In the genomic region with DNA sequence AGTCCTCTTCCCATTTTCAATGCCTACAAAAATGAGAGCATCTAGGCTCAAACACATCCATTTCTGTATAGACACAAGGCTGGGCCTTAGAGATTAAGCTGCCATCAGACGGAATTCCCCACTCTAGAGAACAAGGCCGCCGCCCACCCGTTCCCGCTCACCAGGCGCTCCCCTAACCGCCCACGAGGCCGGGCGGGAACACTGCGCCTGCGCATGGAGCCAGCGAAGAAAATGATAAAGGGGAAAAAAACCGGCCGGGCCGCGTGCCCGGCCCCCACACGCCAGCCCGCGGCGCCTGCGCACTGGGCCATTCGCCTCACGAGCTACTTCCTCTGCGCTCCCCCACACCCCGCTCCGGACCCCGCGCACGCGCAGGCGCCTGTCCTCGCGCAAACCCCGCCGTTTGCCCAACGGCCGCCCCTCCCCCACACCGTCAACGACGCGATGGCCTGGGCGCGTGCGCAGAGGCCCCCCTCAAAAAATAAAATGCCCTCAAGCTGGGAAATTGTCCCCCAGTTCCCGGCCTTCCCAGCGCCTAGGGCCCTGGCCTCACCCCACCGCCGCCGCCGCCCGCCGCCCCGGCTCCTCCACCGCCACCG, we compare ENCODE assay signal across 8 cellular contexts. TPM values are rescaled to one million over a fixed set of nuclear protein-coding genes. Genes with fewer than 3 reads are reported as not detected.
DNase-seq lines count a peak whose midpoint lies in the region; ATAC-seq and TF ChIP-seq lines count a peak whose summit lies in the region.

No MANE protein-coding gene starts in this region.

- H3K27ac ChIP-seq in AG04450 (ENCODE audit: low read depth, low read length), result peak overlapping the region; percentile 77
- H3K27ac ChIP-seq in ectodermal cell (ENCODE audit: insufficient read depth, low read depth, low read length, poor library complexity, severe bottlenecking), result peak overlapping the region; percentile 99
- peak overlapping the region; percentile 99 to 100 for H3K27ac ChIP-seq in lung (ENCODE audit: low read depth in 1 of 2, low read length in 1 of 2)

- WGBS in ectodermal cell, 2 experiments, result 0% methylated on average over 57 of the region's 57 CpGs
- 0% methylated on average over 36 to 57 of the region's 57 CpGs for WGBS in lung, 2 donors

- H3K4me1 ChIP-seq in ectodermal cell (ENCODE audit: control insufficient read depth, insufficient read depth, low read length), result peaks cover 12% of the 10 kb centered on the region
- H3K4me1 ChIP-seq in lung (ENCODE audit: control insufficient read depth in 2 of 2, insufficient read depth in 2 of 2, low read length in 2 of 2), result peaks cover 4 to 9% of the 10 kb centered on the region in 2 donors

- H3K36me3 ChIP-seq in ectodermal cell (ENCODE audit: control insufficient read depth, insufficient read depth, low read length) (peaks cover 35% of the 10 kb centered on the region), lung (ENCODE audit: control insufficient read depth in 2 of 2, insufficient read depth in 2 of 2, low read length in 2 of 2) (peaks cover 26 to 27% of the 10 kb centered on the region in 2 donors)

- H3K9me3 ChIP-seq in AG04450 (ENCODE audit: control insufficient read depth, insufficient read depth, low read length), result no peaks in the 10 kb centered on the region; the same call in 1 of the 2 replicates
- no peaks in the 10 kb centered on the region for H3K9me3 ChIP-seq in ectodermal cell (ENCODE audit: control insufficient read depth, low read length)
- no peaks in the 10 kb centered on the region for H3K9me3 ChIP-seq in lung (ENCODE audit: control insufficient read depth in 2 of 2, insufficient read depth in 1 of 2, low read length in 1 of 2)

- H3K27me3 ChIP-seq in AG04450 (ENCODE audit: control insufficient read depth, insufficient read depth, low read length) (no peaks in the 10 kb centered on the region), ectodermal cell (ENCODE audit: control insufficient read depth, insufficient read depth, low read length, poor library complexity, severe bottlenecking) (no peaks in the 10 kb centered on the region), lung (ENCODE audit: control insufficient read depth, insufficient read depth) (no peaks in the 10 kb centered on the region)

- CTCF ChIA-PET in AG04450 (lab: Charles Lee), result interaction anchor here (0.6 to 1.1 kb wide), 5 partner anchors 20 to 593 kb away, joined by 3 to 5 read pairs (median 4); a partner anchor contains a TSS

- H3K4me3 ChIP-seq in AG04450 (ENCODE audit: low read depth, low read length) (peak overlapping the region; percentile 65), ectodermal cell (ENCODE audit: insufficient read depth, low read depth, low read length) (peak overlapping the region; percentile 88), lung (peak overlapping the region; percentile 85)

- POLR2A ChIA-PET in AG04450 (lab: Yijun Ruan, JAX), result interaction anchor here (0.5 to 1.4 kb wide), 12 partner anchors 9 to 597 kb away, joined by 3 to 14 read pairs (median 6); a partner anchor contains a TSS

- ATAC-seq in GM19324 (IDR thresholded peaks at IDR 0.05; ENCODE audit: low FRiP score, unreplicated experiment), result peak; percentile 35
- peak; percentile 39 for ATAC-seq in lung (ENCODE audit: insufficient read depth, low FRiP score)

- DNase-seq in AG04450 (ENCODE audit: low read depth, low spot score) (peak; percentile 89), HT1080 (ENCODE audit: low read depth) (peak; percentile 95), NK-92 (lab: John Stamatoyannopoulos, UW; ENCODE audit: unreplicated experiment) (peak; percentile 81), lung (ENCODE audit: low spot score) (peak; percentile 96)
- peak; percentile 91 to 99 for DNase-seq in activated CD8-positive, alpha-beta memory T cell treated with anti-CD3 and anti-CD28 coated beads for 1 hour (ENCODE audit: extremely low read depth in 1 of 2, low read depth in 1 of 2)
- peak; percentile 95 to 99 (median 96) for DNase-seq in stimulated activated CD4-positive, alpha-beta T cell treated with anti-CD3 and anti-CD28 coated beads, TNF-alpha, amount 100 ng/mL, for 1 hour (ENCODE audit: low read depth in 3 of 3, low spot score in 1 of 3)

- TF ChIP-seq CTCF in AG04450 (IDR thresholded peaks at IDR 0.05; ENCODE audit: low read depth, low read length) (no peak), lung (IDR thresholded peaks at IDR 0.05; ENCODE audit: control extremely low read depth, extremely low read depth) (no peak)

RNA-seq across cellular contexts. Expression of a gene that starts 0.5 kb away (rescaled TPM):
- polyA plus RNA-seq in AG04450 (2011; rRNA removed) (281 and 316 TPM in 2 replicates), lung (100 to 1,000 TPM; 169 to 185 TPM)
- polyA minus RNA-seq in AG04450 (2011; rRNA and poly(A)+ RNA removed), result 325 and 332 TPM in 2 replicates
- total RNA-seq in HT1080 (2014; rRNA removed; shearing (Covaris generic)), result 419 and 531 TPM in 2 replicates
- polyA plus RNA-seq in HT1080 (2015; cell fraction: cytosol; rRNA removed), result 336 and 373 TPM in 2 replicates
- 497 and 507 TPM in 2 replicates for polyA plus RNA-seq in HT1080 (2015; cell fraction: nucleus; rRNA removed)
- 894 TPM for polyA plus RNA-seq in ectodermal cell (2013, experiment 1 of 4)
- polyA plus RNA-seq in ectodermal cell (2013, experiment 2 of 4), result 733 TPM
- 568 TPM for polyA plus RNA-seq in ectodermal cell (2013, experiment 3 of 4)
- polyA plus RNA-seq in ectodermal cell (2013, experiment 4 of 4), result 599 TPM
- 100 to 1,000 TPM; 233 to 298 TPM for total RNA-seq in lung

RNA-seq across cellular contexts. Expression of a gene that starts 17.7 kb away (rescaled TPM):
- polyA plus RNA-seq in AG04450 (2011; rRNA removed), result 86.5 and 109 TPM in 2 replicates
- polyA minus RNA-seq in AG04450 (2011; rRNA and poly(A)+ RNA removed), result 40.7 and 42.5 TPM in 2 replicates
- 15.0 and 31.0 TPM in 2 replicates for total RNA-seq in HT1080 (2014; rRNA removed; shearing (Covaris generic))
- polyA plus RNA-seq in HT1080 (2015; cell fraction: cytosol; rRNA removed), result 53.8 and 55.6 TPM in 2 replicates
- polyA plus RNA-seq in HT1080 (2015; cell fraction: nucleus; rRNA removed), result 41.9 and 48.1 TPM in 2 replicates
- 103 TPM for polyA plus RNA-seq in ectodermal cell (2013, experiment 1 of 4)
- polyA plus RNA-seq in ectodermal cell (2013, experiment 2 of 4), result 101 TPM
- polyA plus RNA-seq in ectodermal cell (2013, experiment 3 of 4), result 85.1 TPM
- polyA plus RNA-seq in ectodermal cell (2013, experiment 4 of 4), result 98.4 TPM
- total RNA-seq in lung, result 100 to 1,000 TPM in 1 of 2 donors, 10 to 100 TPM in 1; 57.3 to 205 TPM
- polyA plus RNA-seq in lung, result 100 to 1,000 TPM; 202 to 274 TPM

RNA-seq across cellular contexts. Expression of a gene that starts 28.8 kb away (rescaled TPM):
- 1.6 TPM in 2 replicates for polyA plus RNA-seq in AG04450 (2011; rRNA removed)
- polyA minus RNA-seq in AG04450 (2011; rRNA and poly(A)+ RNA removed), result 0.78 and 1.9 TPM in 2 replicates
- total RNA-seq in HT1080 (2014; rRNA removed; shearing (Covaris generic)), result 5.2 and 5.3 TPM in 2 replicates
- polyA plus RNA-seq in HT1080 (2015; cell fraction: cytosol; rRNA removed), result 9.2 and 9.7 TPM in 2 replicates
- 11.8 and 14.0 TPM in 2 replicates for polyA plus RNA-seq in HT1080 (2015; cell fraction: nucleus; rRNA removed)
- polyA plus RNA-seq in ectodermal cell (2013, experiment 1 of 4), result 6.9 TPM
- 4.8 TPM for polyA plus RNA-seq in ectodermal cell (2013, experiment 2 of 4)
- 3.6 TPM for polyA plus RNA-seq in ectodermal cell (2013, experiment 3 of 4)
- polyA plus RNA-seq in ectodermal cell (2013, experiment 4 of 4), result 4.4 TPM
- 10 to 100 TPM in 1 of 2 donors, 1 to 10 TPM in 1; 7.0 to 17.0 TPM for total RNA-seq in lung
- 10 to 100 TPM; 13.8 to 24.0 TPM for polyA plus RNA-seq in lung

RNA-seq across cellular contexts. Expression of a gene that starts 36.5 kb away (rescaled TPM):
- polyA plus RNA-seq in AG04450 (2011; rRNA removed), result 0.07 TPM in 1 of 2 replicates, not detected in the other
- 0.14 TPM in 1 of 2 replicates, not detected in the other for polyA minus RNA-seq in AG04450 (2011; rRNA and poly(A)+ RNA removed)
- total RNA-seq in HT1080 (2014; rRNA removed; shearing (Covaris generic)), result 0.11 TPM in 1 of 2 replicates, not detected in the other
- not detected in 2 replicates for polyA plus RNA-seq in HT1080 (2015; cell fraction: cytosol; rRNA removed)
- polyA plus RNA-seq in HT1080 (2015; cell fraction: nucleus; rRNA removed), result not detected in 2 replicates
- polyA plus RNA-seq in ectodermal cell (2013, experiment 1 of 4), result 0.93 TPM
- polyA plus RNA-seq in ectodermal cell (2013, experiment 2 of 4), result 0.69 TPM
- 1.3 TPM for polyA plus RNA-seq in ectodermal cell (2013, experiment 3 of 4)
- 1.6 TPM for polyA plus RNA-seq in ectodermal cell (2013, experiment 4 of 4)
- total RNA-seq in lung, result 1 to 10 TPM; 1.7 to 3.5 TPM
- polyA plus RNA-seq in lung, result 1 to 10 TPM in 1 of 2 donors, under 1 TPM in 1; 0.39 to 4.1 TPM

RNA-seq across cellular contexts. Expression of a gene that starts 50.2 kb away (rescaled TPM):
- polyA plus RNA-seq in AG04450 (2011; rRNA removed), result 45.5 and 61.3 TPM in 2 replicates
- 31.4 and 36.2 TPM in 2 replicates for polyA minus RNA-seq in AG04450 (2011; rRNA and poly(A)+ RNA removed)
- total RNA-seq in HT1080 (2014; rRNA removed; shearing (Covaris generic)), result 30.8 and 33.6 TPM in 2 replicates
- 21.1 and 21.8 TPM in 2 replicates for polyA plus RNA-seq in HT1080 (2015; cell fraction: cytosol; rRNA removed)
- 23.1 and 27.8 TPM in 2 replicates for polyA plus RNA-seq in HT1080 (2015; cell fraction: nucleus; rRNA removed)
- polyA plus RNA-seq in ectodermal cell (2013, experiment 1 of 4), result 20.8 TPM
- polyA plus RNA-seq in ectodermal cell (2013, experiment 2 of 4), result 21.5 TPM
- 19.0 TPM for polyA plus RNA-seq in ectodermal cell (2013, experiment 3 of 4)
- polyA plus RNA-seq in ectodermal cell (2013, experiment 4 of 4), result 21.8 TPM
- 10 to 100 TPM; 50.4 to 54.8 TPM for total RNA-seq in lung
- polyA plus RNA-seq in lung, result 10 to 100 TPM; 35.5 to 46.7 TPM

Comparison
In these comparisons a context has a peak if more than half of its experiments do, and no peak if none do; other contexts are left out.
1. Peak in every context shown above with its lines: DNase-seq, ATAC-seq, H3K4me3 ChIP-seq and H3K27ac ChIP-seq.